22 cellular contexts compared by ENCODE assay signal in the genomic region with DNA sequence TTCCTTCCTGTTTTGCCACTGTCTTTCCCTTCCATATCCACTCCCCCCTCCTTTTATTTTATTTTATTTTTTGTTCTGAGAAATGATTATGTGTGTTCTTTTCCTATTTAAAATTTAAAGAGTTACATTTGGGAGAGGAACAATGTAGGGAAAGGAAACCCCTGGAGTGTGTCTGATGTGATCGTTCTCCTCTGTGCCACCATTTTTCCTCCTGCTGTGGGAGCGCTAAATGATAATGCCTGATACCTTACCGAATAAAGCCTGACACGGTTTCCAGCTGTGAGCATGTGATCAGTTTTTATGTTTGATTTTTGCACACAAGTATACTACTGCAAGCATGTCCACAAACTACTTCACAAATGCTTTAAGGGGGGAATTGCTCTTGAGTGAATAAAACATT.
"Had no signal": no experiment of that assay in that cellular context is flagged by ENCODE, and none has a peak within 500 bp of the region (broad histone marks: within the 10 kb centered on the region; RNA-seq: fewer than 3 reads in every experiment).

No MANE protein-coding gene starts in this region.

- H3K36me3 Mint-ChIP-seq: natural killer cell treated with Interleukin-12 subunit alpha and Interleukin-12 subunit beta and Interleukin-15 and Interleukin-18, amount 100 ng/mL, for 72 hours had no signal

- DNase-seq: effector memory CD8-positive, alpha-beta T cell; gastrocnemius medialis; kidney; left cardiac atrium; left ventricle myocardium superior; mesenchymal stem cell; midbrain; occipital lobe; pancreas; right cardiac atrium; small intestine; stimulated activated CD4-positive, alpha-beta T cell treated with anti-CD3 and anti-CD28 coated beads, Interleukin-12 subunit alpha, Interleukin-12 subunit beta, amount 100 ng/mL, for 4 hours; stimulated activated naive CD4-positive, alpha-beta T cell; stomach; substantia nigra; trophoblast cell had no signal

- H3K4me3 Mint-ChIP-seq: dendritic cell treated with granulocyte-macrophage colony-stimulating factor and Interleukin-4, amounts not matched to agents 40 ng/mL and 50 ng/mL, for 4 days; effector memory CD8-positive, alpha-beta T cell; natural killer cell treated with Interleukin-12 subunit alpha and Interleukin-12 subunit beta and Interleukin-15 and Interleukin-18, amount 100 ng/mL, for 72 hours had no signal

- H3K9me3 Mint-ChIP-seq: dendritic cell treated with granulocyte-macrophage colony-stimulating factor and Interleukin-4, amounts not matched to agents 40 ng/mL and 50 ng/mL, for 4 days; effector memory CD8-positive, alpha-beta T cell; natural killer cell treated with Interleukin-12 subunit alpha and Interleukin-12 subunit beta and Interleukin-15 and Interleukin-18, amount 100 ng/mL, for 72 hours had no signal

- H3K27ac Mint-ChIP-seq: dendritic cell treated with granulocyte-macrophage colony-stimulating factor and Interleukin-4, amounts not matched to agents 40 ng/mL and 50 ng/mL, for 4 days; effector memory CD8-positive, alpha-beta T cell; natural killer cell treated with Interleukin-12 subunit alpha and Interleukin-12 subunit beta and Interleukin-15 and Interleukin-18, amount 100 ng/mL, for 72 hours; progenitor cell of endocrine pancreas had no signal

- ATAC-seq: effector memory CD8-positive, alpha-beta T cell; gastrocnemius medialis; left cardiac atrium; left ventricle myocardium superior; natural killer cell treated with Interleukin-12 subunit alpha and Interleukin-12 subunit beta and Interleukin-15 and Interleukin-18, amount 100 ng/mL, for 72 hours; pancreas; right cardiac atrium had no signal

- H3K4me3 ChIP-seq: esophagus muscularis mucosa, gastrocnemius medialis, lung, pancreas, stomach had no signal

- H3K27me3 ChIP-seq: esophagus muscularis mucosa, gastrocnemius medialis, pancreas, stomach had no signal

- H3K36me3 ChIP-seq: esophagus muscularis mucosa, gastrocnemius medialis, pancreas, stomach had no signal

- H3K27ac ChIP-seq: epithelial cell of prostate, esophagus muscularis mucosa, gastrocnemius medialis, pancreas, stomach had no signal

- H3K27me3 Mint-ChIP-seq: dendritic cell treated with granulocyte-macrophage colony-stimulating factor and Interleukin-4, amounts not matched to agents 40 ng/mL and 50 ng/mL, for 4 days; effector memory CD8-positive, alpha-beta T cell; progenitor cell of endocrine pancreas had no signal

- H3K4me1 ChIP-seq: esophagus muscularis mucosa, gastrocnemius medialis, pancreas, stomach had no signal

- H3K9me3 ChIP-seq: esophagus muscularis mucosa, gastrocnemius medialis, pancreas, stomach had no signal
